In the genomic region with DNA sequence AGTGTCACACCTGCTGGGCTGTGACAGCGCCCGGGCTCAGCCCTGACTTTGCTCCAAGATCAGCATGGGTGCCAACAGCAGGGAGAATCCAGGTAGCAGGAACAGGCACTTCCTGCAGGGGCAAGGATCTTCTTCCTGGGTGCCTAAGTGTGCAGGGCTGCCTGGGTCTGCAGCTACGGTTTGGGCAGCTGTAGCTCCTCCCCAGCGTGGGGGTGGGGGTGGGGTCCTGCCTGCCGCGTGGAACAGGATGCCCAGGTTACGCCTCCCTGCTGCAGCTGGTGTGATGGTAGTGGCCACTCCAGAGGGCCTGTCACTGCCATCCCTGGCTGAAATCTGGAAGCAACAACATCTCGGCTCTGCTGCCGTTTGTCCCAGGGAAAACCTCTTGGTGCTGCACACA, we compare ENCODE assay signal across 21 cellular contexts.
DNase-seq lines count a peak whose midpoint lies in the region; ATAC-seq and TF ChIP-seq lines count a peak whose summit lies in the region.
"Had no signal": no experiment of that assay in that cellular context is flagged by ENCODE, and none has a peak within 500 bp of the region (broad histone marks: within the 10 kb centered on the region; RNA-seq: fewer than 3 reads in every experiment).

No MANE protein-coding gene starts in this region.

- H3K9me3 ChIP-seq in DND-41 (ENCODE audit: insufficient read depth, low read length, severe bottlenecking) (no peaks in the 10 kb centered on the region), neuronal stem cell (replicated peaks in 1 of 2; ENCODE audit: control insufficient read depth in 2 of 2, insufficient read depth in 1 of 2, low read depth in 1 of 2, low read length in 2 of 2) (no peaks in the 10 kb centered on the region), Caco-2 (no peaks in the 10 kb centered on the region)

- H3K23ac ChIP-seq in neuronal stem cell (ENCODE audit: low read depth, low read length, poor library complexity) = no peak overlapping the region

- H4K20me1 ChIP-seq in DND-41 (ENCODE audit: insufficient read depth, low read length) = peaks cover 2% of the 10 kb centered on the region; the same call in 1 of the 2 replicates

- peaks cover 14% of the 10 kb centered on the region for H3K9me3 Mint-ChIP-seq in WTC11
- H3K9me3 Mint-ChIP-seq in Caco-2 (ENCODE audit: unreplicated experiment) = no peaks in the 10 kb centered on the region
- H3K9me3 Mint-ChIP-seq: CD4-positive, alpha-beta T cell had no signal

- H3K36me3 Mint-ChIP-seq in WTC11 (peaks cover 14% of the 10 kb centered on the region), Caco-2 (ENCODE audit: insufficient read depth, unreplicated experiment) (no peaks in the 10 kb centered on the region)
- H3K36me3 Mint-ChIP-seq: IgD-negative memory B cell had no signal

- no peak overlapping the region for H3K4me3 ChIP-seq in DND-41 (ENCODE audit: low read depth in 1 of 2, low read length in 2 of 2)
- H3K4me3 ChIP-seq in neuronal stem cell (ENCODE audit: low read length in 2 of 2) = no peak overlapping the region
- H3K4me3 ChIP-seq in Caco-2 (ENCODE audit: low read depth, low read length) = no peak overlapping the region
- H3K4me3 ChIP-seq: GM12878, GM23248 had no signal

- H4K8ac ChIP-seq in neuronal stem cell (ENCODE audit: low read depth, low read length) = peak overlapping the region; percentile 57

- no TSS peak for BruUV-seq in Caco-2 (replicated peaks; lab: Mats Ljungman, UMichigan)

- H2BK120ac ChIP-seq in neuronal stem cell (ENCODE audit: low read depth, low read length) = no peak overlapping the region

- no peak overlapping the region for H2BK12ac ChIP-seq in neuronal stem cell (ENCODE audit: low read length)

- peaks cover 11% of the 10 kb centered on the region for H3K79me1 ChIP-seq in neuronal stem cell (ENCODE audit: low read depth, low read length)

- intact Hi-C loops in Caco-2 (cut with micrococcal nuclease; ENCODE audit: unreplicated experiment) = no loop called here

- no peak overlapping the region for H2BK15ac ChIP-seq in neuronal stem cell (ENCODE audit: low read length)

- H3K27ac ChIP-seq in DND-41 (ENCODE audit: low read length) = peak overlapping the region; percentile 57
- no peak overlapping the region for H3K27ac ChIP-seq in neuronal stem cell (replicated peaks; ENCODE audit: low read length)
- H3K27ac ChIP-seq: GM23248 had no signal

- H3K4me1 Mint-ChIP-seq in WTC11 (no peaks in the 10 kb centered on the region), Caco-2 (ENCODE audit: low read depth, unreplicated experiment) (peaks cover 6% of the 10 kb centered on the region)
- H3K4me1 Mint-ChIP-seq: B cell, IgD-negative memory B cell had no signal

- H3K9ac ChIP-seq in DND-41 (ENCODE audit: low read depth, low read length) (no peak overlapping the region), neuronal stem cell (ENCODE audit: low read depth, low read length, poor library complexity) (peak overlapping the region; percentile 5)
- H3K9ac ChIP-seq: GM23248 had no signal

- H3K79me2 ChIP-seq in DND-41 (ENCODE audit: insufficient read depth, low read length) = no peaks in the 10 kb centered on the region

- TF ChIP-seq CTCF in DND-41 (IDR thresholded peaks at IDR 0.05; ENCODE audit: borderline replicate concordance, extremely low read depth, low read length, poor library complexity, severe bottlenecking) (no peak), WTC11 (IDR thresholded peaks at IDR 0.05) (no peak), Caco-2 (IDR thresholded peaks at IDR 0.05; ENCODE audit: insufficient read depth in 1 of 2, low read depth in 1 of 2, low read length in 1 of 2, severe bottlenecking in 1 of 2, unreplicated experiment in 1 of 2) (no peak)

- POLR2A ChIA-PET in WTC11 (lab: Charles Lee) (no interaction called here), Caco-2 (lab: Charles Lee) (no interaction called here)

- DNase-seq in DND-41 = peak; percentile 43
- peak; percentile 9 for DNase-seq in WTC11 (ENCODE audit: low spot score)
- DNase-seq in neuronal stem cell (ENCODE audit: low spot score) = no peak
- no peak for DNase-seq in HPDE6-E6E7 (ENCODE audit: extremely low spot score)
- DNase-seq in Caco-2 = no peak
- DNase-seq in hypothalamus (lab: John Stamatoyannopoulos, UW) = no peak
- DNase-seq: 8988T; C1 segment of cervical spinal cord; CD4-positive, alpha-beta T cell; DMS153; DMS79; GF-D8; GM23248; HFFc6; KBM-7 had no signal

- H3K27me3 Mint-ChIP-seq in WTC11 (ENCODE audit: low read depth) (peaks cover 93% of the 10 kb centered on the region), Caco-2 (ENCODE audit: insufficient read depth, unreplicated experiment) (no peaks in the 10 kb centered on the region)
- H3K27me3 Mint-ChIP-seq: B cell; CD4-positive, alpha-beta T cell; IgD-negative memory B cell had no signal

- no peaks in the 10 kb centered on the region for H3K27me3 ChIP-seq in DND-41 (ENCODE audit: insufficient read depth, low read length, poor library complexity)
- H3K27me3 ChIP-seq in neuronal stem cell (ENCODE audit: control insufficient read depth in 3 of 3, insufficient read depth in 3 of 3, low read depth in 1 of 3, low read length in 3 of 3) = no peaks in the 10 kb centered on the region
- no peaks in the 10 kb centered on the region for H3K27me3 ChIP-seq in Caco-2 (replicated peaks; ENCODE audit: control insufficient read depth, insufficient read depth, low read length)

- H3K4me3 Mint-ChIP-seq in WTC11 (no peak overlapping the region), Caco-2 (ENCODE audit: unreplicated experiment) (no peak overlapping the region)
- H3K4me3 Mint-ChIP-seq: B cell; CD4-positive, alpha-beta T cell; HFFc6; IgD-negative memory B cell had no signal

- ATAC-seq in DND-41 (ENCODE audit: insufficient read depth, low read depth) = no peak
- ATAC-seq in WTC11 = no peak
- ATAC-seq in GM21737 (IDR thresholded peaks at IDR 0.05; ENCODE audit: unreplicated experiment) = no peak
- ATAC-seq: GM12878, HCT116, HepG2 had no signal

- H3K18ac ChIP-seq in neuronal stem cell (ENCODE audit: low read length) = peak overlapping the region; percentile 78

- H2BK5ac ChIP-seq in neuronal stem cell (ENCODE audit: low read length) = no peak overlapping the region

- H3K4ac ChIP-seq in neuronal stem cell (ENCODE audit: low read length) = no peak overlapping the region

- no peak overlapping the region for H4K91ac ChIP-seq in neuronal stem cell (ENCODE audit: low read depth, low read length, poor library complexity)

- CTCF ChIA-PET in WTC11 (lab: Charles Lee) (interaction anchor here (0.8 kb wide), 1 partner anchor 131 kb away, joined by 3 read pairs; no protein-coding TSS in a partner anchor), Caco-2 (lab: Charles Lee) (no interaction called here)

- H2AFZ ChIP-seq in DND-41 (ENCODE audit: low read depth, low read length) (no peak overlapping the region), neuronal stem cell (ENCODE audit: low read length) (no peak overlapping the region)
- H2AFZ ChIP-seq: GM23248 had no signal

- no peak overlapping the region for H2AK5ac ChIP-seq in neuronal stem cell (ENCODE audit: low read depth, low read length)

- no peak overlapping the region for H3K4me2 ChIP-seq in DND-41 (ENCODE audit: insufficient read depth, low read length)
- H3K4me2 ChIP-seq in neuronal stem cell (ENCODE audit: insufficient read depth, low read length, poor library complexity, severe bottlenecking) = no peak overlapping the region

- H3K36me3 ChIP-seq in DND-41 (ENCODE audit: insufficient read depth, low read length) = peaks cover 86% of the 10 kb centered on the region
- H3K36me3 ChIP-seq in neuronal stem cell (replicated peaks in 1 of 2; ENCODE audit: control insufficient read depth in 2 of 2, insufficient read depth in 2 of 2, low read length in 2 of 2) = peaks cover 30 to 98% of the 10 kb centered on the region in 2 donors
- H3K36me3 ChIP-seq in Caco-2 (ENCODE audit: control insufficient read depth, insufficient read depth, low read length) = no peaks in the 10 kb centered on the region

- no peak overlapping the region for H3K27ac Mint-ChIP-seq in WTC11
- no peak overlapping the region for H3K27ac Mint-ChIP-seq in Caco-2 (ENCODE audit: unreplicated experiment)
- H3K27ac Mint-ChIP-seq: B cell; CD4-positive, alpha-beta T cell; HFFc6; IgD-negative memory B cell had no signal

- no peaks in the 10 kb centered on the region for H3K4me1 ChIP-seq in DND-41 (ENCODE audit: insufficient read depth, low read length)
- H3K4me1 ChIP-seq in neuronal stem cell (ENCODE audit: control insufficient read depth in 2 of 2, insufficient read depth in 1 of 2, low read depth in 1 of 2, low read length in 2 of 2) = peaks cover 0 to 1% of the 10 kb centered on the region in 2 donors
- H3K4me1 ChIP-seq in Caco-2 = 0 out of 2 replicates have a peak, but pooled peaks cover 3% of the 10 kb centered on the region

- H3K14ac ChIP-seq in neuronal stem cell (ENCODE audit: low read length) = peak overlapping the region; percentile 65

- no CpG with 5 or more reads among the region's 9 CpGs for WGBS in neuronal stem cell (ENCODE audit: extremely low coverage in 2 of 2, insufficient read length in 2 of 2, insufficient replicate concordance in 1 of 2), 2 donors

TF ChIP-seq in WTC11, 78 proteins besides CTCF, POLR2A, EP300 and RAD21 (continues in another document):
- TF ChIP-seq NFYB (CRISPR knock-in tag; conservative IDR thresholded peaks at IDR 0.05; ENCODE audit: low read depth) (no peak), ZNF232 (CRISPR knock-in tag; IDR thresholded peaks at IDR 0.05) (no peak), KAT7 (CRISPR knock-in tag; IDR thresholded peaks at IDR 0.05; ENCODE audit: borderline replicate concordance) (no peak), NR3C1 (CRISPR knock-in tag; conservative IDR thresholded peaks at IDR 0.05; ENCODE audit: low read depth) (no peak), ATF1 (CRISPR knock-in tag; IDR thresholded peaks at IDR 0.05) (no peak), FOXJ3 (CRISPR knock-in tag; IDR thresholded peaks at IDR 0.05; ENCODE audit: borderline replicate concordance) (no peak), RORB (CRISPR knock-in tag; IDR thresholded peaks at IDR 0.05) (no peak)
- TF ChIP-seq, protein P1, sequence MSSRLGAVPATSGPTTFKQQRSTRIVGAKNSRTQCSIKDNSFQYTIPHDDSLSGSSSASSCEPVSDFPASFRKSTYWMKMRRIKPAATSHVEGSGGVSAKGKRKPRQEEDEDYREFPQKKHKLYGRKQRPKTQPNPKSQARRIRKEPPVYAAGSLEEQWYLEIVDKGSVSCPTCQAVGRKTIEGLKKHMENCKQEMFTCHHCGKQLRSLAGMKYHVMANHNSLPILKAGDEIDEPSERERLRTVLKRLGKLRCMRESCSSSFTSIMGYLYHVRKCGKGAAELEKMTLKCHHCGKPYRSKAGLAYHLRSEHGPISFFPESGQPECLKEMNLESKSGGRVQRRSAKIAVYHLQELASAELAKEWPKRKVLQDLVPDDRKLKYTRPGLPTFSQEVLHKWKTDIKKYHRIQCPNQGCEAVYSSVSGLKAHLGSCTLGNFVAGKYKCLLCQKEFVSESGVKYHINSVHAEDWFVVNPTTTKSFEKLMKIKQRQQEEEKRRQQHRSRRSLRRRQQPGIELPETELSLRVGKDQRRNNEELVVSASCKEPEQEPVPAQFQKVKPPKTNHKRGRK (CRISPR knock-in tag; IDR thresholded peaks at IDR 0.05; ENCODE audit: borderline replicate concordance) = no peak

Comparison
In these comparisons a context has a peak if more than half of its experiments do, and no peak if none do; other contexts are left out.
1. DNase-seq: peak in DND-41 (single experiment) and WTC11 (single experiment); none in neuronal stem cell (single experiment), HPDE6-E6E7 (single experiment), Caco-2 (0 of 2) and hypothalamus (0 of 51).